ENCODE assay signal across 33 cellular contexts in the genomic region with DNA sequence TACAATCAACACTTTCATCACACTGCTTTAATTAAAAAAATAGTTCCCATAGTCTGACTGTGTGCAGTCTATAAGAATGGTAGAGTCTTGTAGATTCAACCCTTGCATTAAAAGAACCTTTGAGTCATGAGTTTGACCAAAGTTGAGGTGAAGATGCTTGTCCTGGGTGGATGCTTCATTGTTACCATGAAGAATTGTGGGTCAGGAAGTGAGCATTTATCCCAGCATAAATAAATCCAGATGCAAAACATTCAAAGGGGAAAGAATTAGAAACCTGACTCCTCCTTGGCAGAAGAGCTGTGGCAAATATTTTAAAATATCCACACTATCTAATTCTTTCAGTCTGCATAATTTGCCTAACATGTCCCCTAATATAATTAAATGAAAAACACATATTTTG.
"Had no signal": no experiment of that assay in that cellular context is flagged by ENCODE, and none has a peak within 500 bp of the region (broad histone marks: within the 10 kb centered on the region; RNA-seq: fewer than 3 reads in every experiment).

No MANE protein-coding gene starts in this region.

- H3K4me1 Mint-ChIP-seq: activated B cell treated with CpG ODN at 0.5 μM for 24 hours, T-cell, T-helper 17 cell had no signal

- ATAC-seq: activated naive CD4-positive, alpha-beta T cell treated with anti-CD3 and anti-CD28 coated beads, Interleukin-2, amount 50 U/mL, for 72 hours; activated T-cell treated with anti-CD3 and anti-CD28 coated beads, Interleukin-2, amount 50 U/mL, for 4 hours; Right ventricle myocardium inferior; SK-N-SH treated with all-trans-retinoic acid at 6 μM for 48 hours; T-cell; T-helper 17 cell had no signal

- H3K27me3 Mint-ChIP-seq: activated B cell treated with CpG ODN at 0.5 μM for 24 hours had no signal

- H3K27ac ChIP-seq: cardiac muscle cell, PC-9, RWPE1, VCaP had no signal

- DNase-seq: activated B cell treated with CpG ODN at 0.5 μM for 24 hours; activated CD4-positive, alpha-beta memory T cell treated with anti-CD3 and anti-CD28 coated beads for 36 hours; activated CD4-positive, alpha-beta T cell treated with anti-CD3 and anti-CD28 coated beads for 4 hours; activated CD4-positive, alpha-beta T cell treated with anti-CD3 and anti-CD28 coated beads, Interleukin-2, amount 50 U/mL, for 1 hour; activated CD4-positive, CD25-positive, alpha-beta regulatory T cell treated with anti-CD3 and anti-CD28 coated beads, Interleukin-2, amount 50 U/mL, for 72 hours; activated CD8-positive, alpha-beta memory T cell treated with anti-CD3 and anti-CD28 coated beads, Interleukin-2, amount 50 U/mL, for 4 hours; activated gamma-delta T cell treated with Interleukin-2 at 50 U/mL for 16 hours; activated naive CD4-positive, alpha-beta T cell treated with anti-CD3 and anti-CD28 coated beads for 36 hours; activated T-cell treated with anti-CD3 and anti-CD28 coated beads for 4 hours; activated T-cell treated with anti-CD3 and anti-CD28 coated beads, Interleukin-2, amount 50 U/mL, for 4 hours; amniotic stem cell; aorta; Karpas-422; NCI-H1105; NCI-H1436; NCI-H1694; NCI-H1930; NCI-H2081 treated with DMSO at 0.1 percent for 48 hours; NCI-H226; NCI-H446 treated with DMSO at 0.1 percent for 48 hours; NCI-H524; NCI-H69; PC-9; SIG-M5; T-cell; T-helper 17 cell had no signal

- H3K9me3 Mint-ChIP-seq: activated B cell treated with CpG ODN at 0.5 μM for 24 hours; activated CD4-positive, alpha-beta memory T cell treated with anti-CD3 and anti-CD28 coated beads for 36 hours; activated T-cell treated with anti-CD3 and anti-CD28 coated beads, Interleukin-2, amount 50 U/mL, for 4 hours; activated T-helper 1 cell treated with anti-CD3 and anti-CD28 coated beads, Interleukin-12 subunit alpha, Interleukin-12 subunit beta, Interleukin-2, Interleukin-4 antibody, amounts not matched to agents 30 ng/mL and 10 ng/mL and 1 ng/mL, durations not matched to agents 14 hours and 24 hours and 36 hours had no signal

- H3K27ac Mint-ChIP-seq: activated B cell treated with CpG ODN at 0.5 μM for 24 hours; activated CD4-positive, alpha-beta memory T cell treated with anti-CD3 and anti-CD28 coated beads for 36 hours; activated naive CD4-positive, alpha-beta T cell treated with anti-CD3 and anti-CD28 coated beads for 36 hours; activated naive CD4-positive, alpha-beta T cell treated with anti-CD3 and anti-CD28 coated beads, Interleukin-2, amount 50 U/mL, for 72 hours; activated T-helper 1 cell treated with anti-CD3 and anti-CD28 coated beads, Interleukin-12 subunit alpha, Interleukin-12 subunit beta, Interleukin-2, Interleukin-4 antibody, amounts not matched to agents 30 ng/mL and 10 ng/mL and 1 ng/mL, durations not matched to agents 14 hours and 24 hours and 36 hours; T-cell; T-helper 17 cell had no signal

- H3K27me3 ChIP-seq: cardiac muscle cell had no signal

- H3K4me3 Mint-ChIP-seq: activated B cell treated with CpG ODN at 0.5 μM for 24 hours; activated CD4-positive, alpha-beta memory T cell treated with anti-CD3 and anti-CD28 coated beads for 36 hours; activated naive CD4-positive, alpha-beta T cell treated with anti-CD3 and anti-CD28 coated beads for 36 hours; activated T-cell treated with anti-CD3 and anti-CD28 coated beads, Interleukin-2, amount 50 U/mL, for 4 hours; activated T-helper 1 cell treated with anti-CD3 and anti-CD28 coated beads, Interleukin-12 subunit alpha, Interleukin-12 subunit beta, Interleukin-2, Interleukin-4 antibody, amounts not matched to agents 30 ng/mL and 10 ng/mL and 1 ng/mL, durations not matched to agents 14 hours and 24 hours and 36 hours; T-cell; T-helper 17 cell had no signal

- H3K36me3 Mint-ChIP-seq: activated CD4-positive, alpha-beta memory T cell treated with anti-CD3 and anti-CD28 coated beads for 36 hours; activated naive CD4-positive, alpha-beta T cell treated with anti-CD3 and anti-CD28 coated beads, Interleukin-2, amount 50 U/mL, for 72 hours; T-cell had no signal

- H3K36me3 ChIP-seq: cardiac muscle cell had no signal

- H3K4me3 ChIP-seq: cardiac muscle cell, PC-9 had no signal
